12 cellular contexts compared by ENCODE assay signal in genomic region chr17:3740611-3741073, GRCh38. TPM values are rescaled to one million over a fixed set of nuclear protein-coding genes. Genes with fewer than 3 reads are reported as not detected.
DNase-seq lines count a peak whose midpoint lies in the region; ATAC-seq and TF ChIP-seq lines count a peak whose summit lies in the region.
"Had no signal": no experiment of that assay in that cellular context is flagged by ENCODE, and none has a peak within 500 bp of the region (broad histone marks: within the 10 kb centered on the region; RNA-seq: fewer than 3 reads in every experiment).

No MANE protein-coding gene starts in this region.

- no peak for TF ChIP-seq CTCF in endothelial cell (IDR thresholded peaks at IDR 0.05; ENCODE audit: unreplicated experiment)

- peak; percentile 54 for ATAC-seq in GM18502 (IDR thresholded peaks at IDR 0.05; ENCODE audit: poor library complexity, unreplicated experiment)
- ATAC-seq in GM21526 (IDR thresholded peaks at IDR 0.05; ENCODE audit: low FRiP score, unreplicated experiment): no peak
- ATAC-seq: heart left ventricle had no signal

- peaks cover 2% of the 10 kb centered on the region for H3K4me1 Mint-ChIP-seq in endothelial cell (ENCODE audit: unreplicated experiment)

- H3K27ac Mint-ChIP-seq in endothelial cell (ENCODE audit: unreplicated experiment): peak overlapping the region; percentile 36

- no peaks in the 10 kb centered on the region for H3K9me3 Mint-ChIP-seq in endothelial cell (ENCODE audit: unreplicated experiment)

- no peak overlapping the region for H3K4me3 Mint-ChIP-seq in endothelial cell (ENCODE audit: unreplicated experiment)

- peaks cover 5% of the 10 kb centered on the region for H3K27me3 Mint-ChIP-seq in endothelial cell (ENCODE audit: unreplicated experiment)

- no peaks in the 10 kb centered on the region for H3K36me3 Mint-ChIP-seq in endothelial cell (ENCODE audit: low read depth, unreplicated experiment)

- DNase-seq in Ammon's horn (ENCODE audit: low spot score): peak; percentile 20
- DNase-seq in UCSD-AML1 (lab: John Stamatoyannopoulos, UW; ENCODE audit: unreplicated experiment): peak; percentile 68
- no peak for DNase-seq in endothelial cell (ENCODE audit: low spot score)
- DNase-seq in NCI-H524 treated with DMSO at 0.1 percent for 48 hours (lab: John Stamatoyannopoulos, UW): no peak
- DNase-seq in A172 (ENCODE audit: low spot score): no peak
- DNase-seq in HuH-7.5 (ENCODE audit: low spot score): no peak
- DNase-seq: AML-193, dermis blood vessel endothelial cell, heart left ventricle, SHP77 treated with DMSO at 0.1 percent for 48 hours had no signal

RNA-seq across cellular contexts. Expression of gene HASPIN, which starts 16.9 kb away (rescaled TPM):
- total RNA-seq in endothelial cell (ENCODE audit: unreplicated experiment): 5.2 TPM
- 20.5 and 22.6 TPM in 2 replicates for total RNA-seq in A172 (2014; rRNA removed; shearing (Covaris generic))

RNA-seq across cellular contexts. Expression of gene P2RX5, which starts 44.7 kb away (rescaled TPM):
- total RNA-seq in endothelial cell (ENCODE audit: unreplicated experiment): 0.36 TPM
- 32.7 and 35.4 TPM in 2 replicates for total RNA-seq in A172 (2014; rRNA removed; shearing (Covaris generic))

Comparison
In these comparisons a context has a peak if more than half of its experiments do, and no peak if none do; other contexts are left out.
1. DNase-seq: peak in Ammon's horn (single experiment) and UCSD-AML1 (single experiment); none in endothelial cell (single experiment), NCI-H524 treated with DMSO at 0.1 percent for 48 hours (single experiment), A172 (single experiment) and HuH-7.5 (single experiment).
2. RNA of gene P2RX5, which starts 44.7 kb away (total RNA-seq): 32.7 to 35.4 TPM in A172; 0.36 TPM in endothelial cell (single experiment); every median in the first group is over 10 times any median in the second.